ENCODE assay signal across 22 cellular contexts in genomic region chr19:612941-613340, GRCh38. TPM values are rescaled to one million over a fixed set of nuclear protein-coding genes. Genes with fewer than 3 reads are reported as not detected.
A peak's percentile ranks its signal among the peaks of the same experiment; 100 is the strongest.
DNase-seq lines count a peak whose midpoint lies in the region; TF ChIP-seq lines count a peak whose summit lies in the region.
"Had no signal": no experiment of that assay in that cellular context is flagged by ENCODE, and none has a peak within 500 bp of the region (broad histone marks: within the 10 kb centered on the region; RNA-seq: fewer than 3 reads in every experiment).

No MANE protein-coding gene starts in this region.

- DNase-seq in HFFc6 (no peak), NCI-H2196 (lab: John Stamatoyannopoulos, UW; ENCODE audit: unreplicated experiment) (no peak), SKM-1 (lab: John Stamatoyannopoulos, UW; ENCODE audit: unreplicated experiment) (no peak)
- DNase-seq: C1 segment of cervical spinal cord; Caco-2; CD8-positive, alpha-beta T cell; DMS79; EL; GDM1; MM.1S; NCI-H2029; NCI-H446 treated with DMSO at 0.1 percent for 48 hours; NCI-H526; NCI-H82; NK-92 treated with Interleukin-12 subunit alpha and Interleukin-12 subunit beta, amount 100 ng/mL, for 24 hours; PC-3; SK-N-SH had no signal

- no peaks in the 10 kb centered on the region for H3K9me3 Mint-ChIP-seq in HFFc6
- H3K9me3 Mint-ChIP-seq: CD8-positive, alpha-beta T cell; GM23338 had no signal

- H4K20me1 ChIP-seq in BLaER1 = 0 out of 2 replicates have a peak, but pooled peaks cover 4% of the 10 kb centered on the region

- H3K36me3 ChIP-seq in BLaER1 = peaks cover 31% of the 10 kb centered on the region

- no peak overlapping the region for H3K27ac ChIP-seq in BLaER1
- H3K27ac ChIP-seq: KMS-11 had no signal

- no peak overlapping the region for H3K9ac ChIP-seq in BLaER1
- H3K9ac ChIP-seq: KMS-11, SK-N-SH had no signal

- peaks cover 5% of the 10 kb centered on the region for H3K27me3 Mint-ChIP-seq in HFFc6 (ENCODE audit: insufficient read depth)

- TF ChIP-seq CTCF in HFFc6 (IDR thresholded peaks at IDR 0.05) = no peak

- peaks cover 18% of the 10 kb centered on the region for H3K4me1 Mint-ChIP-seq in HFFc6 (ENCODE audit: low read depth)

- peak overlapping the region; percentile 45; the same call in 1 of the 2 replicates for H3K27ac Mint-ChIP-seq in HFFc6
- H3K27ac Mint-ChIP-seq: CD8-positive, alpha-beta T cell; GM23338 had no signal

- H3K4me3 ChIP-seq in BLaER1 = no peak overlapping the region
- H3K4me3 ChIP-seq: GM12878, GM23338, HAP-1 had no signal

- H3K4me3 Mint-ChIP-seq in HFFc6 = no peak overlapping the region
- H3K4me3 Mint-ChIP-seq: CD8-positive, alpha-beta T cell; GM23338 had no signal

- H3K9me3 ChIP-seq in BLaER1 = no peaks in the 10 kb centered on the region
- H3K9me3 ChIP-seq: Caco-2, HAP-1, SK-N-SH had no signal

- H3K27me3 ChIP-seq in BLaER1 = no peaks in the 10 kb centered on the region

- H3K4me2 ChIP-seq in BLaER1 = peak overlapping the region; percentile 91
- H3K4me2 ChIP-seq: GM23338, KMS-11, SK-N-SH had no signal

- peaks cover 54% of the 10 kb centered on the region for H3K4me1 ChIP-seq in BLaER1
- H3K4me1 ChIP-seq: Caco-2, HAP-1 had no signal

- peaks cover 8% of the 10 kb centered on the region for H3K36me3 Mint-ChIP-seq in HFFc6 (ENCODE audit: low read depth)

RNA-seq across cellular contexts. Expression of gene POLRMT, which starts 20.4 kb away (rescaled TPM):
- total RNA-seq in HFFc6 (2021; fragmentation: NEBNext Ultra II Directional; extraction: Animal tissue kit (Norgen Biotek cat#: 25700)) = 10 to 100 TPM; 29.9 to 44.2 (median 34.7) TPM

RNA-seq across cellular contexts. Expression of gene HCN2, which starts 23.3 kb away (rescaled TPM):
- total RNA-seq in HFFc6 (2021; fragmentation: NEBNext Ultra II Directional; extraction: Animal tissue kit (Norgen Biotek cat#: 25700)) = 1 to 10 TPM; 2.8 to 3.6 (median 3.1) TPM

RNA-seq across cellular contexts. Expression of gene FGF22, which starts 26.7 kb away (rescaled TPM):
- total RNA-seq in HFFc6 (2021; fragmentation: NEBNext Ultra II Directional; extraction: Animal tissue kit (Norgen Biotek cat#: 25700)) = under 1 TPM in 2 of 6 experiments, not detected in 4; 0.17 to 0.18 TPM
- total RNA-seq: GM12878 had no signal

RNA-seq across cellular contexts. Expression of gene BSG, which starts 40.5 kb away (rescaled TPM):
- 100 to 1,000 TPM; 422 to 534 (median 465) TPM for total RNA-seq in HFFc6 (2021; fragmentation: NEBNext Ultra II Directional; extraction: Animal tissue kit (Norgen Biotek cat#: 25700))

RNA-seq across cellular contexts. Expression of gene RNF126, which starts 50.1 kb away (rescaled TPM):
- 10 to 100 TPM; 35.8 to 39.2 (median 38.2) TPM for total RNA-seq in HFFc6 (2021; fragmentation: NEBNext Ultra II Directional; extraction: Animal tissue kit (Norgen Biotek cat#: 25700))
